Comparison of ENCODE assay signal across 1 cellular context in the genomic region with DNA sequence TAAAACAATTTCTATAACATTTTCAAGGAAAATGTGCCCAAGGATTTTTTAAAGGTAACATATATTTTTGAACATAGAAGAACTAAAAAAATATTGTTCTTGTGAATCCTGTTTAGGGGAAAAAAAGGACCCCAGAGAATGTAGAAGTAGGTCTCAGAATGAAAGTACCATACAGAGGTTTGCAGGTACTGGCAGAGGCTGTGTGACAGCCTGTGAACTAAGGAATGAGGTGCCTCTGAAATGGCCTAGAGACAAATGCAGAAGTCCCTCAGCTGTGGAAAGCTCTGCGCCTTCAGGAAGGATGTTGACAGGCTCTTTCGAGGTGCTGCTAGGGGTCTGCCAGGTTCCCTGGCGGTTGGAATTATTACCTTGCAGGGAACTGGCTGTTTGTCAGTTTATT.
A peak's percentile ranks its signal among the peaks of the same experiment; 100 is the strongest.
TF ChIP-seq lines count a peak whose summit lies in the region.

No MANE protein-coding gene starts in this region.

TF ChIP-seq in K562, 482 proteins besides CTCF, POLR2A, EP300 and RAD21:
- TF ChIP-seq SPI1 (IDR thresholded peaks at IDR 0.05; ENCODE audit: borderline replicate concordance, low read depth, low read length) (0 out of 2 replicates have a peak, but pooled peaks have one; percentile 28), ZNF217 (CRISPR knock-in tag; IDR thresholded peaks at IDR 0.05) (no peak)
